In genomic region chr6:133977983-133978895, GRCh38 we compare ENCODE assay signal across 8 cellular contexts. TPM values are rescaled to one million over a fixed set of nuclear protein-coding genes. Genes with fewer than 3 reads are reported as not detected.
DNase-seq lines count a peak whose midpoint lies in the region; ATAC-seq and TF ChIP-seq lines count a peak whose summit lies in the region.

No MANE protein-coding gene starts in this region.

- no peak for TF ChIP-seq CTCF in suprapubic skin (IDR thresholded peaks at IDR 0.05)

- peaks cover 10% of the 10 kb centered on the region for H3K36me3 ChIP-seq in suprapubic skin

- H3K4me3 ChIP-seq in suprapubic skin = no peak overlapping the region

- WGBS in suprapubic skin = 21% methylated on average over 2 of the region's 2 CpGs

- no peaks in the 10 kb centered on the region for H3K27me3 ChIP-seq in suprapubic skin

- TF ChIP-seq EP300 in suprapubic skin (IDR thresholded peaks at IDR 0.05) = no peak

- H3K9me3 ChIP-seq in suprapubic skin = no peaks in the 10 kb centered on the region

- DNase-seq in SIG-M5 treated with dmso at 0.1 percent for 504 hours (lab: John Stamatoyannopoulos, UW; ENCODE audit: unreplicated experiment) = peak; percentile 5
- no peak for DNase-seq in SIG-M5 (lab: John Stamatoyannopoulos, UW)
- peak; percentile 67 for DNase-seq in NCI-H226
- no peak for DNase-seq in suprapubic skin (ENCODE audit: low spot score in 2 of 2)
- DNase-seq in AG08396 (ENCODE audit: low spot score) = no peak
- no peak for DNase-seq in stimulated activated CD8-positive, alpha-beta memory T cell treated with anti-CD3 and anti-CD28 coated beads, Interleukin-4, amount 100 ng/mL, for 48 hours
- DNase-seq in UCSD-AML1 (lab: John Stamatoyannopoulos, UW; ENCODE audit: unreplicated experiment) = no peak

- ATAC-seq in esophagus mucosa = peak; percentile 69

- peak overlapping the region; percentile 3 for H3K27ac ChIP-seq in suprapubic skin

- TF ChIP-seq POLR2A in suprapubic skin (IDR thresholded peaks at IDR 0.05) = no peak

- peaks cover 22% of the 10 kb centered on the region for H3K4me1 ChIP-seq in suprapubic skin

RNA-seq across cellular contexts. Expression of gene TBPL1, which starts 25.2 kb away (rescaled TPM):
- total RNA-seq in esophagus mucosa = 11.4 TPM
- total RNA-seq in suprapubic skin = 10 to 100 TPM; 10.2 to 15.3 (median 13.7) TPM

Comparison
In these comparisons a context has a peak if more than half of its experiments do, and no peak if none do; other contexts are left out.
1. DNase-seq: peak in SIG-M5 treated with dmso at 0.1 percent for 504 hours (single experiment) and NCI-H226 (single experiment); none in SIG-M5 (single experiment), suprapubic skin (0 of 2), AG08396 (single experiment), stimulated activated CD8-positive, alpha-beta memory T cell treated with anti-CD3 and anti-CD28 coated beads, Interleukin-4, amount 100 ng/mL, for 48 hours (single experiment) and UCSD-AML1 (single experiment).